In genomic region chr15:40443846-40444245, GRCh38 we compare ENCODE assay signal across 1 cellular context.
TF ChIP-seq lines count a peak whose summit lies in the region.

No MANE protein-coding gene starts in this region.

TF ChIP-seq in WTC11, 78 proteins besides CTCF, POLR2A, EP300 and RAD21 (continued from another document):
- no peak for TF ChIP-seq E2F5 (CRISPR knock-in tag; IDR thresholded peaks at IDR 0.05)
- TF ChIP-seq, protein P1, sequence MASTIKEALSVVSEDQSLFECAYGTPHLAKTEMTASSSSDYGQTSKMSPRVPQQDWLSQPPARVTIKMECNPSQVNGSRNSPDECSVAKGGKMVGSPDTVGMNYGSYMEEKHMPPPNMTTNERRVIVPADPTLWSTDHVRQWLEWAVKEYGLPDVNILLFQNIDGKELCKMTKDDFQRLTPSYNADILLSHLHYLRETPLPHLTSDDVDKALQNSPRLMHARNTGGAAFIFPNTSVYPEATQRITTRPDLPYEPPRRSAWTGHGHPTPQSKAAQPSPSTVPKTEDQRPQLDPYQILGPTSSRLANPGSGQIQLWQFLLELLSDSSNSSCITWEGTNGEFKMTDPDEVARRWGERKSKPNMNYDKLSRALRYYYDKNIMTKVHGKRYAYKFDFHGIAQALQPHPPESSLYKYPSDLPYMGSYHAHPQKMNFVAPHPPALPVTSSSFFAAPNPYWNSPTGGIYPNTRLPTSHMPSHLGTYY (CRISPR knock-in tag; IDR thresholded peaks at IDR 0.05) = no peak
TF ChIP-seq in WTC11: peak in this region for 0.
